Comparison of ENCODE assay signal across 9 cellular contexts in the genomic region with DNA sequence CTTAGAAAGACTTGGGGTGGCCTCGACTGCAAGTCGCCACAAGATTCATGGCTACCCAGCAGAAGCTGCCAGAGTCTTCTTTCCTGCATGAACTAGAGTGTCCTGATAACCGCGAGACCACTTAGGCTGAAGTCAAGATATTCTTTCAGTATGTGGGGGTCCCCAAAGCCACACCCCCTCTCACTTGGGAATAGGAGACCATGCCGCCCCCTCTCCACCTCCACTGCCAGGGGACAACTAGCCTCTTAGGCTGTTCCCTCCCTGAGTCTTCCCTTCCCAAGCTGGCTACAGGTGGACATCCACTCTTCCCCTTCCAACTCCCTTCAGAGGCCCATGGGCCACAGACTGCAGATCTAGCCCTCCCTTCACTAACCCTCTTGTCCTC. TPM values are rescaled to one million over a fixed set of nuclear protein-coding genes. Genes with fewer than 3 reads are reported as not detected.
DNase-seq lines count a peak whose midpoint lies in the region; ATAC-seq and TF ChIP-seq lines count a peak whose summit lies in the region.
"Had no signal": no experiment of that assay in that cellular context is flagged by ENCODE, and none has a peak within 500 bp of the region (broad histone marks: within the 10 kb centered on the region; RNA-seq: fewer than 3 reads in every experiment).

No MANE protein-coding gene starts in this region.

- H3K27me3 Mint-ChIP-seq in GM23338 (ENCODE audit: insufficient read depth, low read depth, poor library complexity) (peaks cover 37% of the 10 kb centered on the region), T-cell (no peaks in the 10 kb centered on the region), glutamatergic neuron (ENCODE audit: unreplicated experiment) (peaks cover 12% of the 10 kb centered on the region)

- peaks cover 11% of the 10 kb centered on the region for H3K4me1 ChIP-seq in GM23338 (ENCODE audit: insufficient read depth)
- H3K4me1 ChIP-seq in skeletal muscle tissue (ENCODE audit: control insufficient read depth in 3 of 3, insufficient read depth in 3 of 3, low read length in 3 of 3): peaks cover 34 to 46% (median 46%) of the 10 kb centered on the region in 3 donors

- H3K36me3 Mint-ChIP-seq in GM23338 (ENCODE audit: low read depth): peaks cover 11% of the 10 kb centered on the region; the same call in 2 of the 3 replicates
- peaks cover 7% of the 10 kb centered on the region for H3K36me3 Mint-ChIP-seq in T-cell
- H3K36me3 Mint-ChIP-seq in glutamatergic neuron (ENCODE audit: unreplicated experiment): no peaks in the 10 kb centered on the region

- H3K79me2 ChIP-seq in GM23338 (replicated peaks; ENCODE audit: insufficient read depth): peaks cover 37% of the 10 kb centered on the region

- no peak for ATAC-seq in GM23338
- ATAC-seq in T-cell (replicated peaks in 1 of 4): no peak

- DNase-seq in GM23338 (ENCODE audit: low spot score): no peak
- DNase-seq in T-cell: no peak
- no peak for DNase-seq in glutamatergic neuron
- no peak for DNase-seq in NCI-H526 treated with DMSO at 0.1 percent for 48 hours (lab: John Stamatoyannopoulos, UW)
- no peak for DNase-seq in NCI-H2196 treated with DMSO at 0.1 percent for 48 hours (lab: John Stamatoyannopoulos, UW; ENCODE audit: unreplicated experiment)
- no peak for DNase-seq in superior temporal gyrus (ENCODE audit: extremely low spot score)
- no peak for DNase-seq in NCI-H82 treated with DMSO at 0.1 percent for 48 hours (lab: John Stamatoyannopoulos, UW; ENCODE audit: unreplicated experiment)
- DNase-seq: activated CD4-positive, alpha-beta T cell treated with anti-CD3 and anti-CD28 coated beads, Interleukin-2, amount 50 U/mL, for 4 hours had no signal

- POLR2A ChIA-PET in T-cell (lab: Charles Lee): no interaction called here

- H4K20me1 ChIP-seq in GM23338 (replicated peaks; ENCODE audit: insufficient read depth): peaks cover 35% of the 10 kb centered on the region

- H3K4me3 ChIP-seq in GM23338: no peak overlapping the region
- no peak overlapping the region for H3K4me3 ChIP-seq in skeletal muscle tissue (ENCODE audit: low read length in 3 of 3)

- H3K27ac Mint-ChIP-seq in GM23338: peak overlapping the region; percentile 94
- peak overlapping the region; percentile 87 to 99 for H3K27ac Mint-ChIP-seq in T-cell
- peak overlapping the region; percentile 28 for H3K27ac Mint-ChIP-seq in glutamatergic neuron (ENCODE audit: unreplicated experiment)

- H3K27me3 ChIP-seq in GM23338 (ENCODE audit: insufficient read depth): 0 out of 2 replicates have a peak, but pooled peaks cover 5% of the 10 kb centered on the region
- no peaks in the 10 kb centered on the region for H3K27me3 ChIP-seq in skeletal muscle tissue (ENCODE audit: control insufficient read depth in 3 of 3, insufficient read depth in 3 of 3, low read length in 3 of 3)

- no peak overlapping the region for H3K9ac ChIP-seq in skeletal muscle tissue (ENCODE audit: low read depth in 1 of 3, low read length in 3 of 3)

- H3F3A ChIP-seq in GM23338 (replicated peaks; ENCODE audit: low read depth): no peaks in the 10 kb centered on the region; the same call in 1 of the 2 replicates

- H3K9me3 ChIP-seq in skeletal muscle tissue (ENCODE audit: control insufficient read depth in 3 of 3, low read length in 3 of 3): no peaks in the 10 kb centered on the region

- no peaks in the 10 kb centered on the region for H3K36me3 ChIP-seq in GM23338 (ENCODE audit: insufficient read depth)
- no peaks in the 10 kb centered on the region for H3K36me3 ChIP-seq in skeletal muscle tissue (ENCODE audit: control insufficient read depth in 3 of 3, insufficient read depth in 3 of 3, low read length in 3 of 3)

- H2AFZ ChIP-seq in GM23338: no peak overlapping the region

- H3K4me2 ChIP-seq in GM23338: peak overlapping the region; percentile 78

- H3K9me3 Mint-ChIP-seq in GM23338 (peaks cover 6% of the 10 kb centered on the region; the same call in 1 of the 3 replicates), T-cell (no peaks in the 10 kb centered on the region), glutamatergic neuron (ENCODE audit: unreplicated experiment) (peaks cover 11% of the 10 kb centered on the region)

- H3K9me2 ChIP-seq in GM23338 (ENCODE audit: insufficient read depth): no peaks in the 10 kb centered on the region

- H3K4me3 Mint-ChIP-seq in GM23338 (peak overlapping the region; percentile 97), T-cell (peak overlapping the region; percentile 70 to 98 (median 88)), glutamatergic neuron (ENCODE audit: unreplicated experiment) (peak overlapping the region; percentile 67)

- CTCF ChIA-PET in T-cell (lab: Charles Lee): no interaction called here

- TF ChIP-seq CTCF in GM23338 (conservative IDR thresholded peaks at IDR 0.05; ENCODE audit: low read depth in 2 of 2) (no peak), glutamatergic neuron (IDR thresholded peaks at IDR 0.05; ENCODE audit: partially characterized antibody, unreplicated experiment) (no peak)

- H3K27ac ChIP-seq in GM23338 (ENCODE audit: low read depth) (no peak overlapping the region), skeletal muscle tissue (ENCODE audit: low read depth, low read length) (peak overlapping the region; percentile 91)

- H3K4me1 Mint-ChIP-seq in GM23338 (peaks cover 39% of the 10 kb centered on the region), T-cell (peaks cover 70 to 73% (median 71%) of the 10 kb centered on the region in 3 donors), glutamatergic neuron (ENCODE audit: low read depth, unreplicated experiment) (peaks cover 7% of the 10 kb centered on the region)

TF ChIP-seq in GM23338, 12 proteins besides CTCF, POLR2A, EP300 and RAD21 (continues in another document):
- TF ChIP-seq CREB1 (CRISPR knock-in tag; IDR thresholded peaks at IDR 0.05; ENCODE audit: low read depth): no peak
- no peak for TF ChIP-seq ZNF331 (CRISPR knock-in tag; IDR thresholded peaks at IDR 0.05; ENCODE audit: low read depth)
- TF ChIP-seq POLR2AphosphoS5 (IDR thresholded peaks at IDR 0.05; ENCODE audit: low read depth): no peak
- TF ChIP-seq, protein P1, sequence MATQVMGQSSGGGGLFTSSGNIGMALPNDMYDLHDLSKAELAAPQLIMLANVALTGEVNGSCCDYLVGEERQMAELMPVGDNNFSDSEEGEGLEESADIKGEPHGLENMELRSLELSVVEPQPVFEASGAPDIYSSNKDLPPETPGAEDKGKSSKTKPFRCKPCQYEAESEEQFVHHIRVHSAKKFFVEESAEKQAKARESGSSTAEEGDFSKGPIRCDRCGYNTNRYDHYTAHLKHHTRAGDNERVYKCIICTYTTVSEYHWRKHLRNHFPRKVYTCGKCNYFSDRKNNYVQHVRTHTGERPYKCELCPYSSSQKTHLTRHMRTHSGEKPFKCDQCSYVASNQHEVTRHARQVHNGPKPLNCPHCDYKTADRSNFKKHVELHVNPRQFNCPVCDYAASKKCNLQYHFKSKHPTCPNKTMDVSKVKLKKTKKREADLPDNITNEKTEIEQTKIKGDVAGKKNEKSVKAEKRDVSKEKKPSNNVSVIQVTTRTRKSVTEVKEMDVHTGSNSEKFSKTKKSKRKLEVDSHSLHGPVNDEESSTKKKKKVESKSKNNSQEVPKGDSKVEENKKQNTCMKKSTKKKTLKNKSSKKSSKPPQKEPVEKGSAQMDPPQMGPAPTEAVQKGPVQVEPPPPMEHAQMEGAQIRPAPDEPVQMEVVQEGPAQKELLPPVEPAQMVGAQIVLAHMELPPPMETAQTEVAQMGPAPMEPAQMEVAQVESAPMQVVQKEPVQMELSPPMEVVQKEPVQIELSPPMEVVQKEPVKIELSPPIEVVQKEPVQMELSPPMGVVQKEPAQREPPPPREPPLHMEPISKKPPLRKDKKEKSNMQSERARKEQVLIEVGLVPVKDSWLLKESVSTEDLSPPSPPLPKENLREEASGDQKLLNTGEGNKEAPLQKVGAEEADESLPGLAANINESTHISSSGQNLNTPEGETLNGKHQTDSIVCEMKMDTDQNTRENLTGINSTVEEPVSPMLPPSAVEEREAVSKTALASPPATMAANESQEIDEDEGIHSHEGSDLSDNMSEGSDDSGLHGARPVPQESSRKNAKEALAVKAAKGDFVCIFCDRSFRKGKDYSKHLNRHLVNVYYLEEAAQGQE (IDR thresholded peaks at IDR 0.05; ENCODE audit: unreplicated experiment): no peak
- TF ChIP-seq STAT1 (IDR thresholded peaks at IDR 0.05; ENCODE audit: unreplicated experiment): no peak
- TF ChIP-seq, protein P2, sequence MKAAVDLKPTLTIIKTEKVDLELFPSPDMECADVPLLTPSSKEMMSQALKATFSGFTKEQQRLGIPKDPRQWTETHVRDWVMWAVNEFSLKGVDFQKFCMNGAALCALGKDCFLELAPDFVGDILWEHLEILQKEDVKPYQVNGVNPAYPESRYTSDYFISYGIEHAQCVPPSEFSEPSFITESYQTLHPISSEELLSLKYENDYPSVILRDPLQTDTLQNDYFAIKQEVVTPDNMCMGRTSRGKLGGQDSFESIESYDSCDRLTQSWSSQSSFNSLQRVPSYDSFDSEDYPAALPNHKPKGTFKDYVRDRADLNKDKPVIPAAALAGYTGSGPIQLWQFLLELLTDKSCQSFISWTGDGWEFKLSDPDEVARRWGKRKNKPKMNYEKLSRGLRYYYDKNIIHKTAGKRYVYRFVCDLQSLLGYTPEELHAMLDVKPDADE (IDR thresholded peaks at IDR 0.05): no peak
- TF ChIP-seq EZH2 (IDR thresholded peaks at IDR 0.05; ENCODE audit: low read depth, unreplicated experiment): no peak

RNA-seq across cellular contexts. Expression of a gene that starts 1.3 kb away (rescaled TPM):
- total RNA-seq in GM23338 (2014; rRNA removed; shearing (Covaris generic)): 35.1 and 42.9 TPM in 2 replicates
- 133 and 136 TPM in 2 replicates for polyA plus RNA-seq in GM23338 (2016; fragmentation: Nextera tagmentation; extraction: Ambion mirVana)
- total RNA-seq in T-cell (10 to 100 TPM; 66.5 to 78.4 (median 72.8) TPM), glutamatergic neuron (ENCODE audit: unreplicated experiment) (41.4 TPM), skeletal muscle tissue (27.1 TPM)

RNA-seq across cellular contexts. Expression of a gene that starts 1.7 kb away (rescaled TPM):
- 66.1 and 79.9 TPM in 2 replicates for total RNA-seq in GM23338 (2014; rRNA removed; shearing (Covaris generic))
- 13.5 and 14.0 TPM in 2 replicates for polyA plus RNA-seq in GM23338 (2016; fragmentation: Nextera tagmentation; extraction: Ambion mirVana)
- total RNA-seq in T-cell (100 to 1,000 TPM; 141 to 206 (median 182) TPM), glutamatergic neuron (ENCODE audit: unreplicated experiment) (38.0 TPM), skeletal muscle tissue (5.2 TPM)

Comparison
In these comparisons a context has a peak if more than half of its experiments do, and no peak if none do; other contexts are left out.
1. H3K27ac Mint-ChIP-seq: peak in every context shown above with its lines; median percentile 94 in GM23338; 93 in T-cell; 28 in glutamatergic neuron.